9 cellular contexts compared by ENCODE assay signal in genomic region chr4:1202526-1203378, GRCh38. TPM values are rescaled to one million over a fixed set of nuclear protein-coding genes. Genes with fewer than 3 reads are reported as not detected.
DNase-seq lines count a peak whose midpoint lies in the region; ATAC-seq, FAIRE-seq and TF ChIP-seq lines count a peak whose summit lies in the region.
"Had no signal": no experiment of that assay in that cellular context is flagged by ENCODE, and none has a peak within 500 bp of the region (broad histone marks: within the 10 kb centered on the region; RNA-seq: fewer than 3 reads in every experiment).

No MANE protein-coding gene starts in this region.

- H3K4me3 ChIP-seq in smooth muscle cell (no peak overlapping the region), foreskin fibroblast (ENCODE audit: low read depth in 1 of 2, low read length in 2 of 2) (no peak overlapping the region)

- peaks cover 57% of the 10 kb centered on the region for H3K4me1 Mint-ChIP-seq in activated CD8-positive, alpha-beta T cell treated with anti-CD3 and anti-CD28 coated beads, Interleukin-2, amount 10 ng/mL, durations not matched to agents 7 days and 5 days (ENCODE audit: low read depth)

- H3K9me3 ChIP-seq in smooth muscle cell (replicated peaks; ENCODE audit: low read depth), result no peaks in the 10 kb centered on the region

- H3K27ac Mint-ChIP-seq in activated CD8-positive, alpha-beta T cell treated with anti-CD3 and anti-CD28 coated beads, Interleukin-2, amount 10 ng/mL, durations not matched to agents 7 days and 5 days, result peak overlapping the region; percentile 99

- intact Hi-C loops in left ventricle myocardium superior (cut with micrococcal nuclease), result no loop called here

- H3K9ac ChIP-seq in smooth muscle cell (ENCODE audit: low read depth), result peak overlapping the region; percentile 23

- H3K79me2 ChIP-seq in smooth muscle cell (ENCODE audit: low read depth), result no peaks in the 10 kb centered on the region

- no peak overlapping the region for H2AFZ ChIP-seq in smooth muscle cell (ENCODE audit: low read depth)

- no peaks in the 10 kb centered on the region for H4K20me1 ChIP-seq in smooth muscle cell (ENCODE audit: low read depth)

- H3K27me3 Mint-ChIP-seq in activated CD8-positive, alpha-beta T cell treated with anti-CD3 and anti-CD28 coated beads, Interleukin-2, amount 10 ng/mL, durations not matched to agents 7 days and 5 days (ENCODE audit: low read depth), result no peaks in the 10 kb centered on the region

- no peaks in the 10 kb centered on the region for H3K4me1 ChIP-seq in smooth muscle cell (ENCODE audit: low read depth)

- H3K4me2 ChIP-seq in smooth muscle cell, result peak overlapping the region; percentile 53

- H3K9me3 Mint-ChIP-seq in activated CD8-positive, alpha-beta T cell treated with anti-CD3 and anti-CD28 coated beads, Interleukin-2, amount 10 ng/mL, durations not matched to agents 7 days and 5 days (ENCODE audit: insufficient read depth), result no peaks in the 10 kb centered on the region

- peak overlapping the region; percentile 85 for H3K27ac ChIP-seq in smooth muscle cell (ENCODE audit: low read depth)

- DNase-seq in GM19239 (ENCODE audit: insufficient read length, low spot score), result no peak
- no peak for DNase-seq in activated CD8-positive, alpha-beta T cell treated with anti-CD3 and anti-CD28 coated beads, Interleukin-2, amount 10 ng/mL, durations not matched to agents 7 days and 5 days
- peak; percentile 44 for DNase-seq in left ventricle myocardium superior
- no peak for DNase-seq in smooth muscle cell (lab: John Stamatoyannopoulos, UW; ENCODE audit: unreplicated experiment)
- DNase-seq in DMS153 treated with DMSO at 0.1 percent for 48 hours (lab: John Stamatoyannopoulos, UW; ENCODE audit: unreplicated experiment), result no peak
- no peak for DNase-seq in foreskin fibroblast
- no peak for DNase-seq in NCI-H2171 (lab: John Stamatoyannopoulos, UW)
- DNase-seq: NCI-H2171 treated with DMSO at 0.1 percent for 48 hours had no signal

- POLR2A ChIA-PET in activated CD8-positive, alpha-beta T cell treated with anti-CD3 and anti-CD28 coated beads, Interleukin-2, amount 10 ng/mL, durations not matched to agents 7 days and 5 days (lab: Charles Lee), result interaction anchor here (0.7 to 3.5 kb wide), 14 partner anchors 10 to 144 kb away, joined by 3 to 35 read pairs (median 6); partner anchors contain the start of genes CTBP1, MAEA and UVSSA

- H3K36me3 Mint-ChIP-seq in activated CD8-positive, alpha-beta T cell treated with anti-CD3 and anti-CD28 coated beads, Interleukin-2, amount 10 ng/mL, durations not matched to agents 7 days and 5 days (ENCODE audit: low read depth), result peaks cover 19% of the 10 kb centered on the region

- H3K27me3 ChIP-seq in smooth muscle cell (ENCODE audit: low read depth), result no peaks in the 10 kb centered on the region

- 85% methylated on average over 28 of the region's 28 CpGs for WGBS in smooth muscle cell (ENCODE audit: low lambda C conversion rate)

- peak overlapping the region; percentile 82 for H3K4me3 Mint-ChIP-seq in activated CD8-positive, alpha-beta T cell treated with anti-CD3 and anti-CD28 coated beads, Interleukin-2, amount 10 ng/mL, durations not matched to agents 7 days and 5 days

- TF ChIP-seq CTCF in smooth muscle cell (IDR thresholded peaks at IDR 0.05; ENCODE audit: borderline replicate concordance, insufficient read depth, poor library complexity, severe bottlenecking) (no peak), foreskin fibroblast (IDR thresholded peaks at IDR 0.05; ENCODE audit: low read depth, low read length) (no peak)

- FAIRE-seq in GM19239 (lab: Jason Lieb, UNC), result peak; percentile 37

- ATAC-seq in activated CD8-positive, alpha-beta T cell treated with anti-CD3 and anti-CD28 coated beads, Interleukin-2, amount 10 ng/mL, durations not matched to agents 7 days and 5 days, result no peak
- no peak for ATAC-seq in left ventricle myocardium superior
- no peak for ATAC-seq in HG03520 (IDR thresholded peaks at IDR 0.05; ENCODE audit: unreplicated experiment)

- no peaks in the 10 kb centered on the region for H3K36me3 ChIP-seq in smooth muscle cell (ENCODE audit: low read depth)

- no peaks in the 10 kb centered on the region for H3F3A ChIP-seq in smooth muscle cell (ENCODE audit: low read depth)

- CTCF ChIA-PET in activated CD8-positive, alpha-beta T cell treated with anti-CD3 and anti-CD28 coated beads, Interleukin-2, amount 10 ng/mL, durations not matched to agents 7 days and 5 days (lab: Charles Lee), result interaction anchor here (0.8 to 5.9 kb wide), 13 partner anchors 14 to 144 kb away, joined by 3 to 35 read pairs (median 4); partner anchors contain the start of gene UVSSA

RNA-seq across cellular contexts. Expression of gene SPON2, which starts 30.4 kb away (rescaled TPM):
- total RNA-seq in activated CD8-positive, alpha-beta T cell treated with anti-CD3 and anti-CD28 coated beads, Interleukin-2, amount 10 ng/mL, durations not matched to agents 7 days and 5 days, result 10 to 100 TPM; 14.7 to 14.9 TPM
- total RNA-seq in left ventricle myocardium superior, result 22.8 TPM
- total RNA-seq in smooth muscle cell, result 152 and 171 TPM in 2 replicates
- 388 and 427 TPM in 2 replicates for polyA plus RNA-seq in smooth muscle cell

RNA-seq across cellular contexts. Expression of gene CTBP1, which starts 46.2 kb away (rescaled TPM):
- 100 to 1,000 TPM; 214 to 217 TPM for total RNA-seq in activated CD8-positive, alpha-beta T cell treated with anti-CD3 and anti-CD28 coated beads, Interleukin-2, amount 10 ng/mL, durations not matched to agents 7 days and 5 days
- total RNA-seq in left ventricle myocardium superior (133 TPM), smooth muscle cell (59.1 and 76.9 TPM in 2 replicates)
- polyA plus RNA-seq in smooth muscle cell, result 132 and 135 TPM in 2 replicates
